24 cellular contexts compared by ENCODE assay signal in the genomic region with DNA sequence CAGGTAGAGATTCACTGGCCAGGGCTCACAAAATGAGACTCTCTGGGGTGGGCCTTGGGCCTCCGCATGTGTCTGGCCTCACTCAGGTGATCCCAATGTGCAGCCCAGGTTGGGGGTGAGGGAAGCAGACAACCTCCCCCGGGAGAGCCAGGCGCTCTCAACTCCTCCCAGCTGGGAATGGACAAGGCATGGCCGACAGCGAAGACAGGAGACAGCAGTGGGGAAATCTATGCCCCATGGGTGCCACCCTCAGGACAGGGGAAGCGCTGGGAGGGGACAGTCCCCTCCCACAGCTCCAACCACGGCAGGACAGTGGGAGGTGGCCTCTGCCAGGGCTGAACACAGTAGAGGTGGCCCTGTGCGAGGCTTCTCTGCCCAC.
"Had no signal": no experiment of that assay in that cellular context is flagged by ENCODE, and none has a peak within 500 bp of the region (broad histone marks: within the 10 kb centered on the region; RNA-seq: fewer than 3 reads in every experiment).

No MANE protein-coding gene starts in this region.

- H3K27me3 ChIP-seq: body of pancreas, dorsolateral prefrontal cortex, left lung, neutrophil, right lobe of liver, suprapubic skin, tibial artery had no signal

- H3K4me1 ChIP-seq: body of pancreas, left lung, right lobe of liver, suprapubic skin, tibial artery had no signal

- H3K27ac ChIP-seq: body of pancreas, coronary artery, dorsolateral prefrontal cortex, left lung, neutrophil, right lobe of liver, skin epidermis, suprapubic skin, tibial artery, WERI-Rb-1 had no signal

- ATAC-seq: activated CD4-positive, CD25-positive, alpha-beta regulatory T cell treated with anti-CD3 and anti-CD28 coated beads, Interleukin-2, amount 50 U/mL, for 24 hours; body of pancreas; left lung; right lobe of liver; stimulated activated memory B cell treated with anti-CD40 and anti-IgM and Interleukin-4, amounts not matched to agents 10 μg/mL and 1 μg/mL and 100 μg/mL, for 72 hours had no signal

- H3K9me3 ChIP-seq: body of pancreas, left lung, neutrophil, right lobe of liver, suprapubic skin, tibial artery had no signal

- DNase-seq: activated CD4-positive, alpha-beta T cell treated with anti-CD3 and anti-CD28 coated beads for 48 hours; activated CD4-positive, alpha-beta T cell treated with anti-CD3 and anti-CD28 coated beads, Interleukin-2, amount 50 U/mL, for 48 hours; activated CD8-positive, alpha-beta memory T cell treated with anti-CD3 and anti-CD28 coated beads for 24 hours; activated gamma-delta T cell; anterior cingulate cortex; body of pancreas; cerebellar nuclear complex; effector memory CD4-positive, alpha-beta T cell; mesendoderm; stimulated activated CD4-positive, alpha-beta T cell treated with anti-CD3 and anti-CD28 coated beads, Interleukin-4, amount 100 ng/mL, for 4 hours; stimulated activated CD8-positive, alpha-beta memory T cell treated with anti-CD3 and anti-CD28 coated beads, Interleukin-4, amount 100 ng/mL, for 48 hours; T1000; WERI-Rb-1 had no signal

- H3K4me3 ChIP-seq: body of pancreas, coronary artery, dorsolateral prefrontal cortex, left lung, lung, right lobe of liver, skin epidermis, suprapubic skin, tibial artery had no signal
